20 cellular contexts compared by ENCODE assay signal in genomic region chr14:94867931-94868597, GRCh38.
DNase-seq lines count a peak whose midpoint lies in the region; ATAC-seq and TF ChIP-seq lines count a peak whose summit lies in the region.
"Had no signal": no experiment of that assay in that cellular context is flagged by ENCODE, and none has a peak within 500 bp of the region (broad histone marks: within the 10 kb centered on the region; RNA-seq: fewer than 3 reads in every experiment).

No MANE protein-coding gene starts in this region.

- in situ Hi-C loops in astrocyte of the spinal cord (cut with HindIII; ENCODE audit: low sequenced_read_pairs), result no loop called here

- H3K18ac ChIP-seq in mesendoderm (ENCODE audit: low read length), result no peak overlapping the region

- H3K27me3 ChIP-seq in mesendoderm (ENCODE audit: insufficient read depth, low read length, poor library complexity) (no peaks in the 10 kb centered on the region), tibial artery (peaks cover 0 to 51% of the 10 kb centered on the region in 2 donors)

- no peaks in the 10 kb centered on the region for H3K36me3 ChIP-seq in mesendoderm (ENCODE audit: control insufficient read depth, insufficient read depth, low read length)
- no peaks in the 10 kb centered on the region for H3K36me3 ChIP-seq in tibial artery
- H3K36me3 ChIP-seq: spleen, stomach had no signal

- no peak overlapping the region for H2BK15ac ChIP-seq in mesendoderm (replicated peaks; ENCODE audit: low read depth)

- no peak overlapping the region for H3K56ac ChIP-seq in mesendoderm (ENCODE audit: low read length)

- no peaks in the 10 kb centered on the region for H3K9me3 ChIP-seq in tibial artery
- H3K9me3 ChIP-seq: spleen, stomach had no signal

- no peak overlapping the region for H3K23ac ChIP-seq in mesendoderm (ENCODE audit: low read length)

- intact Hi-C loops in tibial artery (cut with DNase I; ENCODE audit: low total_unique reads), result no loop called here

- H2BK120ac ChIP-seq in mesendoderm (ENCODE audit: low read depth, low read length), result no peak overlapping the region

- no peak for ATAC-seq in activated CD4-positive, CD25-positive, alpha-beta regulatory T cell treated with anti-CD3 and anti-CD28 coated beads, Interleukin-2, amount 50 U/mL, for 24 hours
- ATAC-seq: activated CD8-positive, alpha-beta memory T cell treated with anti-CD3 and anti-CD28 coated beads, Interleukin-2, amount 10 ng/mL, durations not matched to agents 7 days and 5 days had no signal

- H4K5ac ChIP-seq in mesendoderm (ENCODE audit: low read length), result no peak overlapping the region

- H3K27ac ChIP-seq in mesendoderm (ENCODE audit: low read depth, low read length) (no peak overlapping the region), tibial artery (no peak overlapping the region)
- H3K27ac ChIP-seq: 22Rv1, PC-9, spleen, stomach had no signal

- no peaks in the 10 kb centered on the region for H3K79me2 ChIP-seq in mesendoderm (ENCODE audit: control insufficient read depth, insufficient read depth, low read length)

- no peaks in the 10 kb centered on the region for H3K79me1 ChIP-seq in mesendoderm (ENCODE audit: low read length)

- H4K8ac ChIP-seq in mesendoderm (ENCODE audit: low read depth, low read length), result no peak overlapping the region

- peak; percentile 50 for DNase-seq in DMS 273 (lab: John Stamatoyannopoulos, UW; ENCODE audit: unreplicated experiment)
- no peak for DNase-seq in DMS 273 treated with DMSO at 0.1 percent for 48 hours (lab: John Stamatoyannopoulos, UW)
- DNase-seq in astrocyte of the spinal cord (ENCODE audit: low read depth, low spot score), result peak; percentile 3
- peak; percentile 53 for DNase-seq in mesendoderm
- DNase-seq in tibial artery, result no peak
- DNase-seq in DMS79 (lab: John Stamatoyannopoulos, UW), result no peak
- no peak for DNase-seq in NCI-H2227 treated with DMSO at 0.1 percent for 48 hours (lab: John Stamatoyannopoulos, UW)
- DNase-seq: activated CD8-positive, alpha-beta memory T cell treated with anti-CD3 and anti-CD28 coated beads, Interleukin-2, amount 10 ng/mL, durations not matched to agents 7 days and 5 days; activated naive CD4-positive, alpha-beta T cell treated with anti-CD3 and anti-CD28 coated beads for 36 hours; central memory CD4-positive, alpha-beta T cell; endodermal cell; GF-D8; kidney; NCI-H2029; PC-9; spleen; stomach; T-helper 1 cell had no signal

- WGBS in mesendoderm (ENCODE audit: extremely low coverage, insufficient coverage, low lambda C conversion rate), result no CpG with 5 or more reads among the region's 17 CpGs

- H3K4ac ChIP-seq in mesendoderm (ENCODE audit: low read depth, low read length), result no peak overlapping the region

- no peak for TF ChIP-seq CTCF in astrocyte of the spinal cord (IDR thresholded peaks at IDR 0.05; ENCODE audit: low read depth, low read length)
- no peak for TF ChIP-seq CTCF in tibial artery (IDR thresholded peaks at IDR 0.05)

- no peak overlapping the region for H2BK5ac ChIP-seq in mesendoderm (ENCODE audit: low read length)

- H3K4me3 ChIP-seq in astrocyte of the spinal cord (ENCODE audit: low read depth, low read length) (no peak overlapping the region), mesendoderm (ENCODE audit: low read length) (no peak overlapping the region), tibial artery (no peak overlapping the region)
- H3K4me3 ChIP-seq: PC-9, spleen, stomach had no signal

- no peak overlapping the region for H2AK5ac ChIP-seq in mesendoderm (ENCODE audit: low read length)

- H3K4me2 ChIP-seq in mesendoderm (ENCODE audit: low read length), result no peak overlapping the region
- H3K4me2 ChIP-seq: PC-9 had no signal

- H3K4me1 ChIP-seq in mesendoderm (ENCODE audit: control insufficient read depth, low read depth, low read length) (no peaks in the 10 kb centered on the region), tibial artery (peaks cover 0 to 9% (median 1%) of the 10 kb centered on the region in 4 donors)
- H3K4me1 ChIP-seq: spleen had no signal

- H3K9ac ChIP-seq in mesendoderm (ENCODE audit: low read length), result no peak overlapping the region

Comparison
In these comparisons a context has a peak if more than half of its experiments do, and no peak if none do; other contexts are left out.
1. DNase-seq: peak in DMS 273 (single experiment), astrocyte of the spinal cord (single experiment) and mesendoderm (single experiment); none in DMS 273 treated with DMSO at 0.1 percent for 48 hours (single experiment), tibial artery (0 of 2), DMS79 (single experiment) and NCI-H2227 treated with DMSO at 0.1 percent for 48 hours (single experiment).